1 cellular context compared by ENCODE assay signal in the genomic region with DNA sequence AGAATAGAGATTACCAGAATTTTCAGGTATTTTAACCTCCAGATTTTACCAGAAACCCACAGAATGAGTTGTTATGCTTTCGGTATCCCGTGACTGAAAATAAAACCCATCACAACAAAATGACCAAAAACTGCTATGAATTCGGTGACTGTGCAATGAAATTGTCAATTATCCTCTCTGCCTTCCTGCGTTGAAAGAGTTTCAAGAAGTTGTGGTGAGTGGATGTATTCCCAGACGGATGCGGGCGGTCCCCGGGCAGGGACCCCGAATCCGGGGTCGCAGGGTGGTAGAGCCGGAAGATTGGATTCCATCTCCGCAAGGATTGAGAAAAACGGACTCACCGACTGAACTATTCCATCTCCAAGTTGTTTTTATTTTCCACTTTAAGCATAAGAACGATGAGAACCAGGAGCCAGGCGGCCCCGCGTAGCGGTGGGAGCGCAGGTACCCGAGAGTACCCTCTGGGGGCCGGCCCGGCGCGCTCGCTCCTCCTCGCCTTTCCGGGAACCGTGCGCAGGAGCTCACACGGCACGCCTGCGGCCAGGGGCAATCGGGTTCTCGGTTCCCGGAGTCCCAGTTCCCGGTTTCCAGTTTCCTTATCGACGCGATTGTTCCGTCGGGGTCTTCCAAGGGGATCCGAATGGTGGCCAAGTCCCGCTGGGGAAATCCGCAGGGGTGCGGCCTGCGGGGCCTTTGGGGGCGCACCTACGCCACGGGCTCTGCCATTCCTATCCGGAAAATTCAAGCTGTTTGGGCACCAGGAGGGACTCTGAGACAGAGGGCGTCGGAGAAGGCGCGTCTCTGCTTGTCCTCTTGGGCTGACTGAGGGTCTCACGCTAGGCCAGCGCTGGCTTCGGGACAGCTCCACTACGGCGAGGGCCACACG.
TF ChIP-seq lines count a peak whose summit lies in the region.

No MANE protein-coding gene starts in this region.

TF ChIP-seq in HepG2, 621 proteins besides CTCF, POLR2A, EP300 and RAD21 (continued from another document):
- TF ChIP-seq, protein P1, sequence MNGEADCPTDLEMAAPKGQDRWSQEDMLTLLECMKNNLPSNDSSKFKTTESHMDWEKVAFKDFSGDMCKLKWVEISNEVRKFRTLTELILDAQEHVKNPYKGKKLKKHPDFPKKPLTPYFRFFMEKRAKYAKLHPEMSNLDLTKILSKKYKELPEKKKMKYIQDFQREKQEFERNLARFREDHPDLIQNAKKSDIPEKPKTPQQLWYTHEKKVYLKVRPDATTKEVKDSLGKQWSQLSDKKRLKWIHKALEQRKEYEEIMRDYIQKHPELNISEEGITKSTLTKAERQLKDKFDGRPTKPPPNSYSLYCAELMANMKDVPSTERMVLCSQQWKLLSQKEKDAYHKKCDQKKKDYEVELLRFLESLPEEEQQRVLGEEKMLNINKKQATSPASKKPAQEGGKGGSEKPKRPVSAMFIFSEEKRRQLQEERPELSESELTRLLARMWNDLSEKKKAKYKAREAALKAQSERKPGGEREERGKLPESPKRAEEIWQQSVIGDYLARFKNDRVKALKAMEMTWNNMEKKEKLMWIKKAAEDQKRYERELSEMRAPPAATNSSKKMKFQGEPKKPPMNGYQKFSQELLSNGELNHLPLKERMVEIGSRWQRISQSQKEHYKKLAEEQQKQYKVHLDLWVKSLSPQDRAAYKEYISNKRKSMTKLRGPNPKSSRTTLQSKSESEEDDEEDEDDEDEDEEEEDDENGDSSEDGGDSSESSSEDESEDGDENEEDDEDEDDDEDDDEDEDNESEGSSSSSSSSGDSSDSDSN (CRISPR knock-in tag; IDR thresholded peaks at IDR 0.05), result no peak
- no peak for TF ChIP-seq ZMYM4 (CRISPR knock-in tag; IDR thresholded peaks at IDR 0.05)
- TF ChIP-seq AGO2 (optimal IDR thresholded peaks at IDR 0.05; ENCODE audit: low read depth, low read length), result no peak
- TF ChIP-seq ZNF589 (CRISPR knock-in tag; conservative IDR thresholded peaks at IDR 0.05), result no peak
- no peak for TF ChIP-seq ZNF350 (CRISPR knock-in tag; IDR thresholded peaks at IDR 0.05; ENCODE audit: borderline replicate concordance, low read depth)
- TF ChIP-seq, protein P2, sequence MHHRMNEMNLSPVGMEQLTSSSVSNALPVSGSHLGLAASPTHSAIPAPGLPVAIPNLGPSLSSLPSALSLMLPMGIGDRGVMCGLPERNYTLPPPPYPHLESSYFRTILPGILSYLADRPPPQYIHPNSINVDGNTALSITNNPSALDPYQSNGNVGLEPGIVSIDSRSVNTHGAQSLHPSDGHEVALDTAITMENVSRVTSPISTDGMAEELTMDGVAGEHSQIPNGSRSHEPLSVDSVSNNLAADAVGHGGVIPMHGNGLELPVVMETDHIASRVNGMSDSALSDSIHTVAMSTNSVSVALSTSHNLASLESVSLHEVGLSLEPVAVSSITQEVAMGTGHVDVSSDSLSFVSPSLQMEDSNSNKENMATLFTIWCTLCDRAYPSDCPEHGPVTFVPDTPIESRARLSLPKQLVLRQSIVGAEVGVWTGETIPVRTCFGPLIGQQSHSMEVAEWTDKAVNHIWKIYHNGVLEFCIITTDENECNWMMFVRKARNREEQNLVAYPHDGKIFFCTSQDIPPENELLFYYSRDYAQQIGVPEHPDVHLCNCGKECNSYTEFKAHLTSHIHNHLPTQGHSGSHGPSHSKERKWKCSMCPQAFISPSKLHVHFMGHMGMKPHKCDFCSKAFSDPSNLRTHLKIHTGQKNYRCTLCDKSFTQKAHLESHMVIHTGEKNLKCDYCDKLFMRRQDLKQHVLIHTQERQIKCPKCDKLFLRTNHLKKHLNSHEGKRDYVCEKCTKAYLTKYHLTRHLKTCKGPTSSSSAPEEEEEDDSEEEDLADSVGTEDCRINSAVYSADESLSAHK (CRISPR knock-in tag; IDR thresholded peaks at IDR 0.05; ENCODE audit: borderline replicate concordance), result no peak
- TF ChIP-seq, protein P3, sequence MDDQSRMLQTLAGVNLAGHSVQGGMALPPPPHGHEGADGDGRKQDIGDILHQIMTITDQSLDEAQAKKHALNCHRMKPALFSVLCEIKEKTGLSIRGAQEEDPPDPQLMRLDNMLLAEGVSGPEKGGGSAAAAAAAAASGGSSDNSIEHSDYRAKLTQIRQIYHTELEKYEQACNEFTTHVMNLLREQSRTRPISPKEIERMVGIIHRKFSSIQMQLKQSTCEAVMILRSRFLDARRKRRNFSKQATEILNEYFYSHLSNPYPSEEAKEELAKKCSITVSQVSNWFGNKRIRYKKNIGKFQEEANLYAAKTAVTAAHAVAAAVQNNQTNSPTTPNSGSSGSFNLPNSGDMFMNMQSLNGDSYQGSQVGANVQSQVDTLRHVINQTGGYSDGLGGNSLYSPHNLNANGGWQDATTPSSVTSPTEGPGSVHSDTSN (CRISPR knock-in tag; IDR thresholded peaks at IDR 0.05; ENCODE audit: borderline replicate concordance), result no peak
